6 cellular contexts compared by ENCODE assay signal in the genomic region with DNA sequence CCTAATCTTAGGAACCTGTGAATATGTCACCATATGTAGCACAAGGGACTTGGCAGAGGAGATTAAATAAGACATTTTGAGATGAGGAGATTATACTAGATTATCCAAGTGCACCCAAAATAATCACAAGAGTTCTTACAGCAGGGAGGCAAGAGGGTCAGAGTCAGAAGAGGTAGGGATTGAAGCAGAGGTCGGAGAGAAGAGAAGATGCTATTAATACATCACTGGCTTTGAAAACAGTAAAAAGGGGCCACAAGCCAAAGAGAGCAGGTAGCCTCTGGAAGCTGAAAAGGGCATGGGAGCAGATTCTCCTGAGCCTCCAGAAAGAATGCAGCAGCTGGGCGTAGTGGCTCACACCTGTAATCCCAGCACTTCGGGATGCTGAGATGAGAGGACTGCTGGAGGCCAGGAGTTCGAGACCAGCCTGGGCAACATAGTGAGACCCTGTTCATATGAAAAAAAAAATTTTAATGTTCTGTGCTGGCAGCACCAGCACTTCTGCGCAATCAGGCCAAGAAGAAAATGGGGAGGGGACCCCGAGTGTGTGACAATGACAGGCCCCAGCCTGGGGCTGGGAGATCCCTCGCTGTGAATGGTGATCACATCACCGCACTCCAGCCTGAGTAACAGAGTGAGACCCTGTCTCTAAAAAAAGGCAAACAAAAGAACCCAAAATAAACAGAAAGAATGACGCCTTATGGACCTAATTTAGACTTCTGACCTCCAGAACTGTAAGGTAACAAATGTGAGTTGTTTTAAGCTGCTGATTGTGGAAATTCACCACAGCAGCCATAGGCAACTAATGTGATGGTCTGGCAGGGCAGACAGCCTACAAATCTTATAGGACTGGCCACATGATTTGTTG.
"Had no signal": no experiment of that assay in that cellular context is flagged by ENCODE, and none has a peak within 500 bp of the region (broad histone marks: within the 10 kb centered on the region; RNA-seq: fewer than 3 reads in every experiment).

No MANE protein-coding gene starts in this region.

- FAIRE-seq: H54, HTR-8/SVneo had no signal

- H3K4me3 ChIP-seq: GM23248 had no signal

- H3K27ac ChIP-seq: GM23248 had no signal

- DNase-seq: GM23248, GOT3, H9, HCEC 1CT had no signal

- H3K27ac Mint-ChIP-seq: H9 had no signal

- H3K4me3 Mint-ChIP-seq: H9 had no signal

- H3K9ac ChIP-seq: GM23248 had no signal

- H2AFZ ChIP-seq: GM23248 had no signal
